Comparison of ENCODE assay signal across 9 cellular contexts in genomic region chr19:2493448-2493847, GRCh38. TPM values are rescaled to one million over a fixed set of nuclear protein-coding genes. Genes with fewer than 3 reads are reported as not detected.
DNase-seq lines count a peak whose midpoint lies in the region; ATAC-seq and TF ChIP-seq lines count a peak whose summit lies in the region.
"Not testable (repeated sequence)": the region's sequence is repeated elsewhere in the genome, so short reads cannot be mapped to it uniquely, and the experiment has no call there.
"Had no signal": no experiment of that assay in that cellular context is flagged by ENCODE, and none has a peak within 500 bp of the region (broad histone marks: within the 10 kb centered on the region; RNA-seq: fewer than 3 reads in every experiment).

No MANE protein-coding gene starts in this region.

- TF ChIP-seq CTCF in H9 (conservative IDR thresholded peaks at IDR 0.05); Panc1 (IDR thresholded peaks at IDR 0.05); neural progenitor cell (IDR thresholded peaks at IDR 0.05); type B pancreatic cell (conservative IDR thresholded peaks at IDR 0.05): not testable (repeated sequence)

- intact Hi-C loops in Panc1 (cut with micrococcal nuclease; ENCODE audit: unreplicated experiment): not testable (repeated sequence)

- not testable (repeated sequence) for H3K36me3 ChIP-seq in BLaER1 treated with 17β-estradiol and CSF1 and Interleukin-3, amounts not matched to agents 10 nM and 100 nM; Panc1 (ENCODE audit: control insufficient read depth, insufficient read depth, low read length); mesodermal cell (ENCODE audit: control insufficient read depth, insufficient read depth, low read length); neural progenitor cell

- CTCF ChIA-PET in Panc1 (lab: Charles Lee): not testable (repeated sequence)
- CTCF ChIA-PET in activated CD8-positive, alpha-beta memory T cell treated with anti-CD3 and anti-CD28 coated beads, Interleukin-2, amount 10 ng/mL, durations not matched to agents 7 days and 5 days (lab: Charles Lee): interaction anchor here (0.6 to 3.3 kb wide), 2 partner anchors 15 to 1322 kb away, joined by 4 to 14 read pairs; no protein-coding TSS in a partner anchor

- H3F3A ChIP-seq in neural progenitor cell (ENCODE audit: low read depth): peaks cover 23% of the 10 kb centered on the region

- H3K23ac ChIP-seq in H9 (ENCODE audit: insufficient read length, low read depth, low read length): not testable (repeated sequence)

- H4K8ac ChIP-seq in H9 (replicated peaks; ENCODE audit: insufficient read length, low read depth, low read length): not testable (repeated sequence)

- H2BK12ac ChIP-seq in H9 (ENCODE audit: insufficient read length, low read depth, low read length): not testable (repeated sequence)

- H3K27me3 ChIP-seq in BLaER1 treated with 17β-estradiol and CSF1 and Interleukin-3, amounts not matched to agents 10 nM and 100 nM: peaks cover 23 to 67% (median 25%) of the 10 kb centered on the region in 11 experiments
- peaks cover 12% of the 10 kb centered on the region; the same call in 1 of the 2 replicates for H3K27me3 ChIP-seq in H9 (ENCODE audit: insufficient read depth, low read length)
- not testable (repeated sequence) for H3K27me3 ChIP-seq in Panc1 (ENCODE audit: control insufficient read depth, insufficient read depth, low read length)
- H3K27me3 ChIP-seq in neural progenitor cell: peaks cover 80% of the 10 kb centered on the region

- H3K18ac ChIP-seq in H9 (ENCODE audit: insufficient read length, low read depth, low read length): not testable (repeated sequence)

- H4K20me1 ChIP-seq in BLaER1 treated with 17β-estradiol and CSF1 and Interleukin-3, amounts not matched to agents 10 nM and 100 nM: peaks cover 0 to 40% (median 16%) of the 10 kb centered on the region in 11 experiments; a peak in 11 of 22 replicates
- H4K20me1 ChIP-seq in H9 (ENCODE audit: control insufficient read depth, insufficient read depth, insufficient read length); neural progenitor cell (ENCODE audit: low read depth): not testable (repeated sequence)

- H3K27me3 Mint-ChIP-seq in H9 (ENCODE audit: low read depth) (peaks cover 55% of the 10 kb centered on the region), neural progenitor cell (ENCODE audit: insufficient read depth, low read depth) (peaks cover 45% of the 10 kb centered on the region), type B pancreatic cell (peaks cover 17% of the 10 kb centered on the region)
- H3K27me3 Mint-ChIP-seq in activated CD8-positive, alpha-beta memory T cell treated with anti-CD3 and anti-CD28 coated beads, Interleukin-2, amount 10 ng/mL, durations not matched to agents 7 days and 5 days: peaks cover 55% of the 10 kb centered on the region
- peaks cover 21 to 53% of the 10 kb centered on the region in 2 donors for H3K27me3 Mint-ChIP-seq in effector memory CD8-positive, alpha-beta T cell

- H2BK120ac ChIP-seq in H9 (ENCODE audit: low read depth, low read length, poor library complexity, severe bottlenecking): not testable (repeated sequence)

- not testable (repeated sequence) for H3K9ac ChIP-seq in BLaER1 treated with 17β-estradiol and CSF1 and Interleukin-3, amounts not matched to agents 10 nM and 100 nM; H9 (ENCODE audit: extremely low read depth, insufficient read length, low read length); neural progenitor cell

- not testable (repeated sequence) for H2BK5ac ChIP-seq in H9 (ENCODE audit: insufficient read length, low read length)

- H2AFZ ChIP-seq in H9 (ENCODE audit: low read length); neural progenitor cell (replicated peaks): not testable (repeated sequence)

- H3K4ac ChIP-seq in H9 (ENCODE audit: low read depth, low read length): not testable (repeated sequence)

- ATAC-seq in Panc1: peak; percentile 14; the same call in 1 of the 2 replicates
- not testable (repeated sequence) for ATAC-seq in activated CD8-positive, alpha-beta memory T cell treated with anti-CD3 and anti-CD28 coated beads, Interleukin-2, amount 10 ng/mL, durations not matched to agents 7 days and 5 days; effector memory CD8-positive, alpha-beta T cell (replicated peaks)

- not testable (repeated sequence) for H3K56ac ChIP-seq in H9 (ENCODE audit: insufficient read length, low read depth, low read length)

- H4K91ac ChIP-seq in H9 (ENCODE audit: insufficient read length, low read depth, low read length): not testable (repeated sequence)

- H3K4me2 ChIP-seq in BLaER1 treated with 17β-estradiol and CSF1 and Interleukin-3, amounts not matched to agents 10 nM and 100 nM: peak overlapping the region in 7 of 11 experiments; percentile 97 to 100 (median 98); a peak in 8 of 22 replicates
- not testable (repeated sequence) for H3K4me2 ChIP-seq in H9 (ENCODE audit: insufficient read depth, insufficient read length, low read length); neural progenitor cell

- WGBS in H9 (ENCODE audit: extremely low coverage, insufficient read length, low lambda C conversion rate): no CpG with 5 or more reads among the region's 14 CpGs
- WGBS in mesodermal cell (ENCODE audit: insufficient coverage in 2 of 2), 2 experiments: 75 to 80% methylated on average over 13 of the region's 14 CpGs

- H2BK15ac ChIP-seq in H9 (ENCODE audit: low read depth, low read length): not testable (repeated sequence)

- not testable (repeated sequence) for DNase-seq in H9; Panc1 (ENCODE audit: low read depth, low spot score); activated CD8-positive, alpha-beta memory T cell treated with anti-CD3 and anti-CD28 coated beads, Interleukin-2, amount 10 ng/mL, durations not matched to agents 7 days and 5 days; effector memory CD8-positive, alpha-beta T cell; type B pancreatic cell (ENCODE audit: extremely low spot score, unreplicated experiment)
- DNase-seq in neural progenitor cell (ENCODE audit: low spot score): peak; percentile 31

- H3K4me1 Mint-ChIP-seq in H9 (peaks cover 7 to 24% of the 10 kb centered on the region in 2 experiments), neural progenitor cell (peaks cover 31% of the 10 kb centered on the region), type B pancreatic cell (ENCODE audit: unreplicated experiment) (peaks cover 11% of the 10 kb centered on the region)
- peaks cover 21% of the 10 kb centered on the region for H3K4me1 Mint-ChIP-seq in activated CD8-positive, alpha-beta memory T cell treated with anti-CD3 and anti-CD28 coated beads, Interleukin-2, amount 10 ng/mL, durations not matched to agents 7 days and 5 days
- H3K4me1 Mint-ChIP-seq in effector memory CD8-positive, alpha-beta T cell (ENCODE audit: low read depth in 2 of 2): peaks cover 15 to 20% of the 10 kb centered on the region in 2 donors

- not testable (repeated sequence) for H3K27ac ChIP-seq in BLaER1 treated with 17β-estradiol and CSF1 and Interleukin-3, amounts not matched to agents 10 nM and 100 nM; H9 (ENCODE audit: insufficient read length, low read depth, low read length); neural progenitor cell
- peak overlapping the region; percentile 85 for H3K27ac ChIP-seq in Panc1 (ENCODE audit: low read length)
- H3K27ac ChIP-seq in mesodermal cell (ENCODE audit: low read depth, low read length, severe bottlenecking): peak overlapping the region; percentile 49

- peaks cover 44 to 84% (median 80%) of the 10 kb centered on the region in 10 experiments for H3K4me1 ChIP-seq in BLaER1 treated with 17β-estradiol and CSF1 and Interleukin-3, amounts not matched to agents 10 nM and 100 nM
- not testable (repeated sequence) for H3K4me1 ChIP-seq in H9 (ENCODE audit: insufficient read depth, low read length); neural progenitor cell
- H3K4me1 ChIP-seq in Panc1 (ENCODE audit: control insufficient read depth, insufficient read depth, low read length) (peaks cover 32% of the 10 kb centered on the region), mesodermal cell (ENCODE audit: control insufficient read depth, insufficient read depth, low read length, poor library complexity, severe bottlenecking) (peaks cover 44% of the 10 kb centered on the region)

- in situ Hi-C loops in Panc1 (cut with HindIII; ENCODE audit: low pct_unique_long_range_greater_than_20kb, low sequenced_read_pairs): not testable (repeated sequence)

- not testable (repeated sequence) for H2AK5ac ChIP-seq in H9 (ENCODE audit: insufficient read length, low read length)

- not testable (repeated sequence) for H3K23me2 ChIP-seq in H9 (ENCODE audit: insufficient read length, low read depth, low read length, poor library complexity, severe bottlenecking)

- peak overlapping the region; percentile 42 to 62; a peak in 1 of 5 replicates for H3K4me3 Mint-ChIP-seq in H9
- H3K4me3 Mint-ChIP-seq in activated CD8-positive, alpha-beta memory T cell treated with anti-CD3 and anti-CD28 coated beads, Interleukin-2, amount 10 ng/mL, durations not matched to agents 7 days and 5 days: peak overlapping the region; percentile 70
- H3K4me3 Mint-ChIP-seq in effector memory CD8-positive, alpha-beta T cell: peak overlapping the region; percentile 73 to 76
- peak overlapping the region; percentile 69 for H3K4me3 Mint-ChIP-seq in neural progenitor cell
- H3K4me3 Mint-ChIP-seq in type B pancreatic cell: peak overlapping the region; percentile 81

- not testable (repeated sequence) for H3K36me3 Mint-ChIP-seq in H9 (ENCODE audit: insufficient read depth in 1 of 3, low read depth in 3 of 3); activated CD8-positive, alpha-beta memory T cell treated with anti-CD3 and anti-CD28 coated beads, Interleukin-2, amount 10 ng/mL, durations not matched to agents 7 days and 5 days; effector memory CD8-positive, alpha-beta T cell (ENCODE audit: insufficient read depth); neural progenitor cell; type B pancreatic cell

- POLR2A ChIA-PET in Panc1 (lab: Charles Lee): interaction anchor here (0.7 kb wide), 1 partner anchor 329 kb away, joined by 3 read pairs; no protein-coding TSS in a partner anchor

- not testable (repeated sequence) for H3K9me3 Mint-ChIP-seq in H9; activated CD8-positive, alpha-beta memory T cell treated with anti-CD3 and anti-CD28 coated beads, Interleukin-2, amount 10 ng/mL, durations not matched to agents 7 days and 5 days (ENCODE audit: low read depth); effector memory CD8-positive, alpha-beta T cell; neural progenitor cell; type B pancreatic cell

- H3K79me2 ChIP-seq in H9 (ENCODE audit: insufficient read depth, low read length); neural progenitor cell (ENCODE audit: low read depth): not testable (repeated sequence)

- H3K27ac Mint-ChIP-seq in H9; activated CD8-positive, alpha-beta memory T cell treated with anti-CD3 and anti-CD28 coated beads, Interleukin-2, amount 10 ng/mL, durations not matched to agents 7 days and 5 days; effector memory CD8-positive, alpha-beta T cell; neural progenitor cell; type B pancreatic cell: not testable (repeated sequence)

- not testable (repeated sequence) for H3K4me3 ChIP-seq in BLaER1 treated with 17β-estradiol and CSF1 and Interleukin-3, amounts not matched to agents 10 nM and 100 nM; mesodermal cell (ENCODE audit: extremely low read depth, insufficient read depth, low read length, poor library complexity, severe bottlenecking); neural progenitor cell
- peak overlapping the region; percentile 58 to 76 for H3K4me3 ChIP-seq in Panc1 (ENCODE audit: low read depth in 2 of 2, low read length in 2 of 2)

- not testable (repeated sequence) for H3K9me3 ChIP-seq in BLaER1 treated with 17β-estradiol and CSF1 and Interleukin-3, amounts not matched to agents 10 nM and 100 nM (replicated peaks in 1 of 11); H9 (ENCODE audit: control insufficient read depth, low read depth, low read length); Panc1 (ENCODE audit: control insufficient read depth, insufficient read depth, low read depth, low read length); mesodermal cell (ENCODE audit: control insufficient read depth, low read length); neural progenitor cell (ENCODE audit: low read depth)

- H3K14ac ChIP-seq in H9 (ENCODE audit: insufficient read depth, low read length): not testable (repeated sequence)

- not testable (repeated sequence) for H2BK20ac ChIP-seq in H9 (ENCODE audit: low read depth, low read length, poor library complexity, severe bottlenecking)

- not testable (repeated sequence) for H4K5ac ChIP-seq in H9 (ENCODE audit: insufficient read length, low read depth, low read length)

- not testable (repeated sequence) for H3K79me1 ChIP-seq in H9 (ENCODE audit: insufficient read depth, low read depth, low read length, poor library complexity, severe bottlenecking)

- not testable (repeated sequence) for H3T11ph ChIP-seq in H9 (ENCODE audit: low read length)

- not testable (repeated sequence) for BruUV-seq in Panc1 (replicated peaks; lab: Mats Ljungman, UMichigan)

RNA-seq across cellular contexts. Expression of gene GADD45B, which starts 17.5 kb away (rescaled TPM):
- total RNA-seq in H9 (2021) (13.5 and 16.2 TPM in 2 replicates), Panc1 (2021; ENCODE audit: unreplicated experiment) (56.2 TPM), neural progenitor cell (ENCODE audit: low replicate concordance) (3.9 and 6.2 TPM in 2 replicates), type B pancreatic cell (ENCODE audit: low replicate concordance) (31.1 and 67.3 TPM in 2 replicates)
- 43.3 TPM for polyA plus RNA-seq in Panc1 (2012; ENCODE audit: insufficient read length)
- 10 to 100 TPM; 63.4 to 79.4 TPM for total RNA-seq in activated CD8-positive, alpha-beta memory T cell treated with anti-CD3 and anti-CD28 coated beads, Interleukin-2, amount 10 ng/mL, durations not matched to agents 7 days and 5 days
- polyA plus RNA-seq in mesodermal cell (2013, experiment 1 of 2): 28.2 TPM
- polyA plus RNA-seq in mesodermal cell (2013, experiment 2 of 2): 27.5 TPM
- polyA plus RNA-seq: neural cell had no signal

RNA-seq across cellular contexts. Expression of gene LMNB2, which starts 36.7 kb away (rescaled TPM):
- total RNA-seq in H9 (2021): 173 and 174 TPM in 2 replicates
- total RNA-seq in Panc1 (2021; ENCODE audit: unreplicated experiment): 159 TPM
- polyA plus RNA-seq in Panc1 (2012; ENCODE audit: insufficient read length): 166 TPM
- 100 to 1,000 TPM; 123 to 128 TPM for total RNA-seq in activated CD8-positive, alpha-beta memory T cell treated with anti-CD3 and anti-CD28 coated beads, Interleukin-2, amount 10 ng/mL, durations not matched to agents 7 days and 5 days
- polyA plus RNA-seq in mesodermal cell (2013, experiment 1 of 2): 83.7 TPM
- polyA plus RNA-seq in mesodermal cell (2013, experiment 2 of 2): 74.4 TPM
- total RNA-seq in neural progenitor cell (ENCODE audit: low replicate concordance): 78.0 and 246 TPM in 2 replicates
- total RNA-seq in type B pancreatic cell (ENCODE audit: low replicate concordance): 63.6 and 116 TPM in 2 replicates
